Comparison of ENCODE assay signal across 10 cellular contexts in the genomic region with DNA sequence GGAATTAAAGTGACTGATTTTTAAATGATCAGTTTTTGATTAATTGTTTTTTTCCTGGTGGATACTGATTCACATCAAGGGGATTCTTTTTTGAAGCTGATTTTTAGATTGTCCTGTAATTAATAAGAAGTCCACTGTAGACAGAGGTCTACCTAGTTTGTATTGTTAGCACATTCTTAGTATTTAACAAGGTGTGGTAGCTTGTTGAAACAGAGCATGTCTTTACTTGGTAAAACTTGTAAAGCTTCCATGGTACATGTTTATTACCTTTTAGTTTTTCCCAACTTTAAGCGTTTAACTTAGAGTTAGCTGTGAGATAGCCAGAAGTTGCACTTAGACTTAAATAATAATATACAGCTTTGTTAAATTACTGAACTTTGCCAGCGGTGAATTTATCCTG. TPM values are rescaled to one million over a fixed set of nuclear protein-coding genes. Genes with fewer than 3 reads are reported as not detected.
DNase-seq lines count a peak whose midpoint lies in the region; ATAC-seq lines count a peak whose summit lies in the region.
"Had no signal": no experiment of that assay in that cellular context is flagged by ENCODE, and none has a peak within 500 bp of the region (broad histone marks: within the 10 kb centered on the region; RNA-seq: fewer than 3 reads in every experiment).

No MANE protein-coding gene starts in this region.

- H3K27ac Mint-ChIP-seq in activated naive CD4-positive, alpha-beta T cell treated with anti-CD3 and anti-CD28 coated beads, Interleukin-2, amount 50 U/mL, for 72 hours, result peak overlapping the region; percentile 94 to 99

- H3K9ac ChIP-seq in iPS-20b (ENCODE audit: low read depth, low read length) (peak overlapping the region; percentile 92; the same call in 1 of the 2 replicates), subcutaneous abdominal adipose tissue (ENCODE audit: low read length in 5 of 5) (peak overlapping the region in 4 of 5 donors; percentile 12 to 100 (median 90))

- H3K4me1 ChIP-seq in iPS-20b (ENCODE audit: insufficient read depth, low read length) (peaks cover 14% of the 10 kb centered on the region; the same call in 1 of the 2 replicates), subcutaneous abdominal adipose tissue (ENCODE audit: control insufficient read depth in 5 of 5, insufficient read depth in 5 of 5, low read length in 5 of 5) (peaks cover 0 to 30% (median 27%) of the 10 kb centered on the region in 5 donors)

- H3K36me3 Mint-ChIP-seq in activated T-cell treated with anti-CD3 and anti-CD28 coated beads, Interleukin-2, amount 50 U/mL, for 4 hours (ENCODE audit: insufficient read depth), result peaks cover 35% of the 10 kb centered on the region
- peaks cover 30 to 37% of the 10 kb centered on the region in 2 donors for H3K36me3 Mint-ChIP-seq in activated naive CD4-positive, alpha-beta T cell treated with anti-CD3 and anti-CD28 coated beads, Interleukin-2, amount 50 U/mL, for 72 hours

- no peak overlapping the region for H3K27ac ChIP-seq in iPS-20b (ENCODE audit: low read length)
- peak overlapping the region; percentile 5 for H3K27ac ChIP-seq in subcutaneous abdominal adipose tissue (ENCODE audit: low read depth, low read length)

- H3K4me3 ChIP-seq in iPS-20b (ENCODE audit: low read length) (peak overlapping the region; percentile 79), subcutaneous abdominal adipose tissue (ENCODE audit: low read depth in 1 of 5, low read length in 5 of 5) (peak overlapping the region in 4 of 5 donors; percentile 81 to 99 (median 94))

- DNase-seq in activated T-cell treated with anti-CD3 and anti-CD28 coated beads, Interleukin-2, amount 50 U/mL, for 4 hours, result no peak
- DNase-seq in activated T-cell treated with anti-CD3 and anti-CD28 coated beads, Interleukin-2, amount 50 U/mL, for 1 hour, result no peak
- no peak for DNase-seq in activated naive CD4-positive, alpha-beta T cell treated with anti-CD3 and anti-CD28 coated beads, Interleukin-2, amount 50 U/mL, for 72 hours (ENCODE audit: low spot score in 2 of 2)
- DNase-seq in mesenteric fat pad (ENCODE audit: low spot score), result no peak
- DNase-seq: NCI-H226, pancreas had no signal

- no peak for ATAC-seq in activated T-cell treated with anti-CD3 and anti-CD28 coated beads, Interleukin-2, amount 50 U/mL, for 4 hours
- no peak for ATAC-seq in activated naive CD4-positive, alpha-beta T cell treated with anti-CD3 and anti-CD28 coated beads, Interleukin-2, amount 50 U/mL, for 72 hours
- ATAC-seq in HG02642 (IDR thresholded peaks at IDR 0.05; ENCODE audit: poor library complexity, unreplicated experiment) (no peak), GM19397 (IDR thresholded peaks at IDR 0.05; ENCODE audit: unreplicated experiment) (no peak)
- ATAC-seq: pancreas had no signal

- H3K27me3 ChIP-seq in iPS-20b (ENCODE audit: insufficient read depth, low read length) (no peaks in the 10 kb centered on the region), subcutaneous abdominal adipose tissue (ENCODE audit: control insufficient read depth in 5 of 5, insufficient read depth in 4 of 5, low read length in 5 of 5) (no peaks in the 10 kb centered on the region)

- H3K4me1 Mint-ChIP-seq in activated T-cell treated with anti-CD3 and anti-CD28 coated beads, Interleukin-2, amount 50 U/mL, for 4 hours (ENCODE audit: low read depth), result peaks cover 41% of the 10 kb centered on the region

- H3K9me3 ChIP-seq in iPS-20b (ENCODE audit: insufficient read depth, low read depth, low read length) (no peaks in the 10 kb centered on the region), subcutaneous abdominal adipose tissue (ENCODE audit: control insufficient read depth in 5 of 5, low read length in 5 of 5) (no peaks in the 10 kb centered on the region)
- H3K9me3 ChIP-seq: pancreas had no signal

- peaks cover 55% of the 10 kb centered on the region for H3K36me3 ChIP-seq in iPS-20b (ENCODE audit: insufficient read depth, low read depth, low read length)
- peaks cover 24 to 39% (median 32%) of the 10 kb centered on the region in 5 donors for H3K36me3 ChIP-seq in subcutaneous abdominal adipose tissue (ENCODE audit: control insufficient read depth in 5 of 5, insufficient read depth in 5 of 5, low read length in 5 of 5)

- H3K9me3 Mint-ChIP-seq in activated T-cell treated with anti-CD3 and anti-CD28 coated beads, Interleukin-2, amount 50 U/mL, for 4 hours, result no peaks in the 10 kb centered on the region
- H3K9me3 Mint-ChIP-seq in activated naive CD4-positive, alpha-beta T cell treated with anti-CD3 and anti-CD28 coated beads, Interleukin-2, amount 50 U/mL, for 72 hours, result no peaks in the 10 kb centered on the region

- H3K4me3 Mint-ChIP-seq in activated T-cell treated with anti-CD3 and anti-CD28 coated beads, Interleukin-2, amount 50 U/mL, for 4 hours, result peak overlapping the region; percentile 98

- peaks cover 3% of the 10 kb centered on the region for H3K27me3 Mint-ChIP-seq in activated T-cell treated with anti-CD3 and anti-CD28 coated beads, Interleukin-2, amount 50 U/mL, for 4 hours (ENCODE audit: low read depth)

RNA-seq across cellular contexts. Expression of a gene that starts 1.5 kb away (rescaled TPM):
- total RNA-seq in activated T-cell treated with anti-CD3 and anti-CD28 coated beads, Interleukin-2, amount 50 U/mL, for 4 hours, result 1,000 to 10,000 TPM in 2 of 3 donors, 100 to 1,000 TPM in 1; 967 to 1,090 (median 1,019) TPM
- total RNA-seq in activated naive CD4-positive, alpha-beta T cell treated with anti-CD3 and anti-CD28 coated beads, Interleukin-2, amount 50 U/mL, for 72 hours, result 100 to 1,000 TPM; 971 TPM
- 445 TPM for total RNA-seq in mesenteric fat pad

RNA-seq across cellular contexts. Expression of a gene that starts 51.2 kb away (rescaled TPM):
- total RNA-seq in activated T-cell treated with anti-CD3 and anti-CD28 coated beads, Interleukin-2, amount 50 U/mL, for 4 hours, result under 1 TPM in 1 of 3 donors, not detected in 2; 0.13 TPM
- total RNA-seq in activated naive CD4-positive, alpha-beta T cell treated with anti-CD3 and anti-CD28 coated beads, Interleukin-2, amount 50 U/mL, for 72 hours, result under 1 TPM in 1 of 2 donors, not detected in 1; 0.78 TPM
- 0.32 TPM for total RNA-seq in mesenteric fat pad
